ENCODE assay signal across 1 cellular context in the genomic region with DNA sequence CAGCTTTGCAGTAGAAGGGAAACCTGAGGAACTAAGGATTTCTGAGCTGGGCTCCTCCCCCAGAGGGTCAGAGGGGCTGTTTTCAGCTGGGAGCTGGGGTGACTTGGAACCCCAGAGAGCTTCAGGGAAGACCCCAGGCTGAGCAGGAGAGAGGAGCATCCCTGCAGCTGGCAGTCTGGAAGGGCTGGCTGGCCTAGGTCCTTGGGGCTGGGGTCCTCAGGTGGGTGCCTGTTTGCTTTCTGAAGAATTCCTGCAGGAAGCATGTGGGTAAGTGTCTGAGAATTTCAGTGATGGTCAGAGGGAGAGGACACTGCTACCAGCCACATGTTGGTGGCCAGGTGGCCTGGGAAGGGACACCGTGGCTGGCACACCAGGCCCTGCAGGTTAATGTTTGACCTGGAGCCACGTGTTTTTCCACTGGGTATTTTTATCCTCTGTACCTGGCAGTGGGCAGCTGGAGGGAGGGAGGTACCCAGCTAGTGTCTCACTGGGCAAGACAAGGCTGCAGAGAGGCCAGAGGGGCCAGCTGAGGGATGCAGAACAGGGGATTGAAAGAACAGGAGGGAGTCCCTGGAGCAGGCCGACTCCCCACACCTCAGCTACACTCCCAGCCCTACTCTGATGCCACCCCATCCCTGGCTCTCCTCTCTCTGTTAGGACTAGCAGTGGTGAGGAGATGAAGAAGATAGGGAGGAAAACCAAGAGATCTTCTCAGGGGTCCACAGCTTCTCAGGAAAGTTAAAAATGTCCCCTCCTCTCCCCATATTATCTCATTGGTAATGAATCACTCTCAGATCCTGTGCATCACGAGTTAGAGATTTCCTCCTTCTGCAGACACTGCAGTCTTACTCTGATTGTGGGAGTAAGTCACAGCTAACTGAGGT.
TF ChIP-seq lines count a peak whose summit lies in the region.

No MANE protein-coding gene starts in this region.

TF ChIP-seq in SK-N-SH, 30 proteins besides CTCF, POLR2A, EP300 and RAD21 (continued from another document):
- TF ChIP-seq, protein P1, sequence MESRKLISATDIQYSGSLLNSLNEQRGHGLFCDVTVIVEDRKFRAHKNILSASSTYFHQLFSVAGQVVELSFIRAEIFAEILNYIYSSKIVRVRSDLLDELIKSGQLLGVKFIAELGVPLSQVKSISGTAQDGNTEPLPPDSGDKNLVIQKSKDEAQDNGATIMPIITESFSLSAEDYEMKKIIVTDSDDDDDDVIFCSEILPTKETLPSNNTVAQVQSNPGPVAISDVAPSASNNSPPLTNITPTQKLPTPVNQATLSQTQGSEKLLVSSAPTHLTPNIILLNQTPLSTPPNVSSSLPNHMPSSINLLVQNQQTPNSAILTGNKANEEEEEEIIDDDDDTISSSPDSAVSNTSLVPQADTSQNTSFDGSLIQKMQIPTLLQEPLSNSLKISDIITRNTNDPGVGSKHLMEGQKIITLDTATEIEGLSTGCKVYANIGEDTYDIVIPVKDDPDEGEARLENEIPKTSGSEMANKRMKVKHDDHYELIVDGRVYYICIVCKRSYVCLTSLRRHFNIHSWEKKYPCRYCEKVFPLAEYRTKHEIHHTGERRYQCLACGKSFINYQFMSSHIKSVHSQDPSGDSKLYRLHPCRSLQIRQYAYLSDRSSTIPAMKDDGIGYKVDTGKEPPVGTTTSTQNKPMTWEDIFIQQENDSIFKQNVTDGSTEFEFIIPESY (IDR thresholded peaks at IDR 0.05; ENCODE audit: borderline replicate concordance, low read depth): no peak
- TF ChIP-seq NFIC (IDR thresholded peaks at IDR 0.05; ENCODE audit: borderline replicate concordance) (no peak), POLR2AphosphoS5 (IDR thresholded peaks at IDR 0.05; ENCODE audit: low read depth, low read length) (no peak)
